In the genomic region with DNA sequence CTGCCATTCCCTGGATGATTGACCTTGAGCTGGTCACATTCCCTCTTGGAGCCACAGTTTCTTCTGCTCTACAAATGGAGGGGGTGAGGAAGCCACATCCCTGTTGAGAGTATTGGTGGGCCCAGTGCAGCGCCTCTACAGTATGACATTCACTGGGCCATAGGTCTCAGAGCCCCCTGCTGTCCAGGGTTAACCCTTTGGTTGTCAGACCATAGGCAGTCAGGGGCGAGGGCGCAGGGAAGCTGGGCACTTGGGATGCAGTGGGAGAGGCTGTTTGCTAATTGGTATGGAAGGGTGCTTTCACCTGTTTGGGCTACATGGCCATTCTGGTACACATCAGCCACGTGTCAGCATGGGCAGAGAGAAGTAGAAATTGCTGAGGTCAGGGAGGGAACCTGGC, we compare ENCODE assay signal across 1 cellular context.
TF ChIP-seq lines count a peak whose summit lies in the region.

No MANE protein-coding gene starts in this region.

TF ChIP-seq in HepG2, 621 proteins besides CTCF, POLR2A, EP300 and RAD21:
- TF ChIP-seq NRL (CRISPR knock-in tag; IDR thresholded peaks at IDR 0.05; ENCODE audit: borderline replicate concordance) (0 out of 2 replicates have a peak, but pooled peaks have one; percentile 27), ZNF652 (CRISPR knock-in tag; IDR thresholded peaks at IDR 0.05; ENCODE audit: borderline replicate concordance, low read depth) (peak; percentile 72), JDP2 (CRISPR knock-in tag; IDR thresholded peaks at IDR 0.05; ENCODE audit: borderline replicate concordance) (no peak), MAFK (conservative IDR thresholded peaks at IDR 0.05 in 1 of 2, IDR thresholded peaks at IDR 0.05 in 1 of 2; ENCODE audit: low read length in 2 of 2) (no peak), EED (CRISPR knock-in tag; IDR thresholded peaks at IDR 0.05) (0 out of 2 replicates have a peak, but pooled peaks have one; percentile 8)
- TF ChIP-seq, protein P1, sequence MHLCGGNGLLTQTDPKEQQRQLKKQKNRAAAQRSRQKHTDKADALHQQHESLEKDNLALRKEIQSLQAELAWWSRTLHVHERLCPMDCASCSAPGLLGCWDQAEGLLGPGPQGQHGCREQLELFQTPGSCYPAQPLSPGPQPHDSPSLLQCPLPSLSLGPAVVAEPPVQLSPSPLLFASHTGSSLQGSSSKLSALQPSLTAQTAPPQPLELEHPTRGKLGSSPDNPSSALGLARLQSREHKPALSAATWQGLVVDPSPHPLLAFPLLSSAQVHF (CRISPR knock-in tag; IDR thresholded peaks at IDR 0.05), result no peak
